ENCODE assay signal across 1 cellular context in the genomic region with DNA sequence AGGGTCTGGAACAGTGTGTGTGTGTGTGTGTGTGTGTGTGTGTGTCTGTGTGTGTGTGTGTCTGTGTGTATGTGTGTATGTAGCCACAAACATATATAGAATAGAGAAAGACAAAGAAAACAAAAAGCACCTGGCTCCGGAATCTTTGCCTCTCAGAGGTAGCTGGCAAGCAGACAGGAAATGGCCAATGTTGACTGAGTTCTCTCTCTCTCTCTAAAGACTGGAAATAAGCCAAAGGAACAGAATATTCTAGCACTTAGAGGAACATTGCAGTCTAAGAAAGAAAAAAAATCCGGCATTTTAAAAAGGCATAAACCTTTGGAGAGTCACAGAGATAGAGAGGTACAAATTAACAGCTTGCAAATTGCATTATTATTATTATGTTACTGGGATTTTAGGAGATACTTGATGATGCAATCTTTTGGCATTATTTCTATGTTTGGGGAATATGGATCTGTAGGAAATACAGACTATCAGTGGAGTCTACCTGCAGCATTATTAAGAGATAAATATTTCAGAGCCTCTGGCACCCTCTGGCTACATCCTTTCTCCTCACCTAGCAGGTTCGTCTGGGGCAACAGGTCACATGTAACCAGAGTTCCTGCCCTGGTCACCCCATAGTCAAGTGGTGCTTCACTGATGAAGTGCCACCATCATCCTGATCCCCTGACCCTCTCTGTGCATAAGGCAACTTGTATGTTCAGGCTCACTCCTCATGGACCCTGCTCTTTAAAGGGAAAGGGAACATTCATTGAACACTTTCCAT.
A peak's percentile ranks its signal among the peaks of the same experiment; 100 is the strongest.
TF ChIP-seq lines count a peak whose summit lies in the region.

No MANE protein-coding gene starts in this region.

TF ChIP-seq in HEK293, 187 proteins besides CTCF, POLR2A, EP300 and RAD21:
- TF ChIP-seq, protein P1, sequence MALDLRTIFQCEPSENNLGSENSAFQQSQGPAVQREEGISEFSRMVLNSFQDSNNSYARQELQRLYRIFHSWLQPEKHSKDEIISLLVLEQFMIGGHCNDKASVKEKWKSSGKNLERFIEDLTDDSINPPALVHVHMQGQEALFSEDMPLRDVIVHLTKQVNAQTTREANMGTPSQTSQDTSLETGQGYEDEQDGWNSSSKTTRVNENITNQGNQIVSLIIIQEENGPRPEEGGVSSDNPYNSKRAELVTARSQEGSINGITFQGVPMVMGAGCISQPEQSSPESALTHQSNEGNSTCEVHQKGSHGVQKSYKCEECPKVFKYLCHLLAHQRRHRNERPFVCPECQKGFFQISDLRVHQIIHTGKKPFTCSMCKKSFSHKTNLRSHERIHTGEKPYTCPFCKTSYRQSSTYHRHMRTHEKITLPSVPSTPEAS (tag by site-specific recombination; IDR thresholded peaks at IDR 0.05), result no peak
- TF ChIP-seq KLF9 (tag by site-specific recombination; IDR thresholded peaks at IDR 0.05; ENCODE audit: low read depth), result no peak
- peak; percentile 26; the same call in 1 of the 2 replicates for TF ChIP-seq SCRT2 (tag by site-specific recombination; IDR thresholded peaks at IDR 0.05)
- TF ChIP-seq ZNF585B (tag by site-specific recombination; IDR thresholded peaks at IDR 0.05), result no peak
